In the genomic region with DNA sequence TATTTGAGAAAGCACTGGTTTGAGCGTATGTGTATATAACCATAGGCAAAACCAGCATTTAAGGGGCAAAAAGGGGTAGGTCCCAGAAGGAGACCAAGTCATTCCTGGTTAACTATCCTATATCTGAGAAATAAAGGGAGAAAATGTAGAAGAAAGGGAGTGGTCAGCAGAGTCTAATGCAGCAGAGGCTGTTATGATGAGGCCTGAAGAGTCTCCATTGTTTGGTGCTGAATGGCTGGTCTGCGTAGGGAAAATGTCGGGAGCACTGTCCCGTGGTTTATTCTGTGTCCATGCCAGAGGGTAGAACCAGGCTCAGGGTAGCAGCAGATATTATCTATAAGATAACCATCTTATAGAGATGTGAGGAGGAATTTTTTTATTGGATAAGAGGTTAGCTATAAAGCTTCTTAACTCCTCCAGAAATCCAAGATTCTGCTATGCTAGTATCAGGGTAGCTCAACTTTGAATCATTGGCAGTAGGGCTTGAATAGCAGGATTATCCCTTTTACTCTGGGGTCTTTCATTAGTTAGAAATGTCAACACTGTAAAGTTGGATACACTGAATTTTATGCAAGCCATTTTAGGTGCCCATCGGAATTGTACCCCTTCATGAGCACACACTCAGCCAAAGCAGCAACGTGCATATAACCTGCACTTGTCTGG, we compare ENCODE assay signal across 1 cellular context.
TF ChIP-seq lines count a peak whose summit lies in the region.

No MANE protein-coding gene starts in this region.

TF ChIP-seq in GM23338, 12 proteins besides CTCF, POLR2A, EP300 and RAD21 (continued from another document):
- TF ChIP-seq, protein P1, sequence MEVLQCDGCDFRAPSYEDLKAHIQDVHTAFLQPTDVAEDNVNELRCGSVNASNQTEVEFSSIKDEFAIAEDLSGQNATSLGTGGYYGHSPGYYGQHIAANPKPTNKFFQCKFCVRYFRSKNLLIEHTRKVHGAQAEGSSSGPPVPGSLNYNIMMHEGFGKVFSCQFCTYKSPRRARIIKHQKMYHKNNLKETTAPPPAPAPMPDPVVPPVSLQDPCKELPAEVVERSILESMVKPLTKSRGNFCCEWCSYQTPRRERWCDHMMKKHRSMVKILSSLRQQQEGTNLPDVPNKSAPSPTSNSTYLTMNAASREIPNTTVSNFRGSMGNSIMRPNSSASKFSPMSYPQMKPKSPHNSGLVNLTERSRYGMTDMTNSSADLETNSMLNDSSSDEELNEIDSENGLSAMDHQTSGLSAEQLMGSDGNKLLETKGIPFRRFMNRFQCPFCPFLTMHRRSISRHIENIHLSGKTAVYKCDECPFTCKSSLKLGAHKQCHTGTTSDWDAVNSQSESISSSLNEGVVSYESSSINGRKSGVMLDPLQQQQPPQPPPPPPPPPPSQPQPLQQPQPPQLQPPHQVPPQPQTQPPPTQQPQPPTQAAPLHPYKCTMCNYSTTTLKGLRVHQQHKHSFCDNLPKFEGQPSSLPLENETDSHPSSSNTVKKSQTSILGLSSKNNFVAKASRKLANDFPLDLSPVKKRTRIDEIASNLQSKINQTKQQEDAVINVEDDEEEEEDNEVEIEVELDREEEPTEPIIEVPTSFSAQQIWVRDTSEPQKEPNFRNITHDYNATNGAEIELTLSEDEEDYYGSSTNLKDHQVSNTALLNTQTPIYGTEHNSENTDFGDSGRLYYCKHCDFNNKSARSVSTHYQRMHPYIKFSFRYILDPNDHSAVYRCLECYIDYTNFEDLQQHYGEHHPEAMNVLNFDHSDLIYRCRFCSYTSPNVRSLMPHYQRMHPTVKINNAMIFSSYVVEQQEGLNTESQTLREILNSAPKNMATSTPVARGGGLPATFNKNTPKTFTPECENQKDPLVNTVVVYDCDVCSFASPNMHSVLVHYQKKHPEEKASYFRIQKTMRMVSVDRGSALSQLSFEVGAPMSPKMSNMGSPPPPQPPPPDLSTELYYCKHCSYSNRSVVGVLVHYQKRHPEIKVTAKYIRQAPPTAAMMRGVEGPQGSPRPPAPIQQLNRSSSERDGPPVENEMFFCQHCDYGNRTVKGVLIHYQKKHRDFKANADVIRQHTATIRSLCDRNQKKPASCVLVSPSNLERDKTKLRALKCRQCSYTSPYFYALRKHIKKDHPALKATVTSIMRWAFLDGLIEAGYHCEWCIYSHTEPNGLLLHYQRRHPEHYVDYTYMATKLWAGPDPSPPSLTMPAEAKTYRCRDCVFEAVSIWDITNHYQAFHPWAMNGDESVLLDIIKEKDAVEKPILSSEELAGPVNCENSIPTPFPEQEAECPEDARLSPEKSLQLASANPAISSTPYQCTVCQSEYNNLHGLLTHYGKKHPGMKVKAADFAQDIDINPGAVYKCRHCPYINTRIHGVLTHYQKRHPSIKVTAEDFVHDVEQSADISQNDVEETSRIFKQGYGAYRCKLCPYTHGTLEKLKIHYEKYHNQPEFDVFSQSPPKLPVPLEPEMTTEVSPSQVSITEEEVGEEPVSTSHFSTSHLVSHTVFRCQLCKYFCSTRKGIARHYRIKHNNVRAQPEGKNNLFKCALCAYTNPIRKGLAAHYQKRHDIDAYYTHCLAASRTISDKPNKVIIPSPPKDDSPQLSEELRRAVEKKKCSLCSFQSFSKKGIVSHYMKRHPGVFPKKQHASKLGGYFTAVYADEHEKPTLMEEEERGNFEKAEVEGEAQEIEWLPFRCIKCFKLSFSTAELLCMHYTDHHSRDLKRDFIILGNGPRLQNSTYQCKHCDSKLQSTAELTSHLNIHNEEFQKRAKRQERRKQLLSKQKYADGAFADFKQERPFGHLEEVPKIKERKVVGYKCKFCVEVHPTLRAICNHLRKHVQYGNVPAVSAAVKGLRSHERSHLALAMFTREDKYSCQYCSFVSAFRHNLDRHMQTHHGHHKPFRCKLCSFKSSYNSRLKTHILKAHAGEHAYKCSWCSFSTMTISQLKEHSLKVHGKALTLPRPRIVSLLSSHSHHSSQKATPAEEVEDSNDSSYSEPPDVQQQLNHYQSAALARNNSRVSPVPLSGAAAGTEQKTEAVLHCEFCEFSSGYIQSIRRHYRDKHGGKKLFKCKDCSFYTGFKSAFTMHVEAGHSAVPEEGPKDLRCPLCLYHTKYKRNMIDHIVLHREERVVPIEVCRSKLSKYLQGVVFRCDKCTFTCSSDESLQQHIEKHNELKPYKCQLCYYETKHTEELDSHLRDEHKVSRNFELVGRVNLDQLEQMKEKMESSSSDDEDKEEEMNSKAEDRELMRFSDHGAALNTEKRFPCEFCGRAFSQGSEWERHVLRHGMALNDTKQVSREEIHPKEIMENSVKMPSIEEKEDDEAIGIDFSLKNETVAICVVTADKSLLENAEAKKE (CRISPR knock-in tag; IDR thresholded peaks at IDR 0.05), result no peak
- TF ChIP-seq ZNF114 (CRISPR knock-in tag; IDR thresholded peaks at IDR 0.05), result no peak
- no peak for TF ChIP-seq NANOG (IDR thresholded peaks at IDR 0.05; ENCODE audit: borderline replicate concordance)
- TF ChIP-seq JUNB (IDR thresholded peaks at IDR 0.05; ENCODE audit: unreplicated experiment), result no peak
- TF ChIP-seq ZNF331 (CRISPR knock-in tag; IDR thresholded peaks at IDR 0.05; ENCODE audit: low read depth), result no peak
- no peak for TF ChIP-seq STAT1 (IDR thresholded peaks at IDR 0.05; ENCODE audit: unreplicated experiment)
- TF ChIP-seq, protein P2, sequence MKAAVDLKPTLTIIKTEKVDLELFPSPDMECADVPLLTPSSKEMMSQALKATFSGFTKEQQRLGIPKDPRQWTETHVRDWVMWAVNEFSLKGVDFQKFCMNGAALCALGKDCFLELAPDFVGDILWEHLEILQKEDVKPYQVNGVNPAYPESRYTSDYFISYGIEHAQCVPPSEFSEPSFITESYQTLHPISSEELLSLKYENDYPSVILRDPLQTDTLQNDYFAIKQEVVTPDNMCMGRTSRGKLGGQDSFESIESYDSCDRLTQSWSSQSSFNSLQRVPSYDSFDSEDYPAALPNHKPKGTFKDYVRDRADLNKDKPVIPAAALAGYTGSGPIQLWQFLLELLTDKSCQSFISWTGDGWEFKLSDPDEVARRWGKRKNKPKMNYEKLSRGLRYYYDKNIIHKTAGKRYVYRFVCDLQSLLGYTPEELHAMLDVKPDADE (IDR thresholded peaks at IDR 0.05), result no peak
- TF ChIP-seq EZH2 (IDR thresholded peaks at IDR 0.05; ENCODE audit: low read depth, unreplicated experiment), result no peak
- no peak for TF ChIP-seq CREB1 (CRISPR knock-in tag; IDR thresholded peaks at IDR 0.05; ENCODE audit: low read depth)
TF ChIP-seq in GM23338: peak in this region for 0.
